Comparison of ENCODE assay signal across 2 cellular contexts in genomic region chr15:62588930-62589655, GRCh38.
TF ChIP-seq lines count a peak whose summit lies in the region.

No MANE protein-coding gene starts in this region.

TF ChIP-seq in A549, 52 proteins besides CTCF, POLR2A, EP300 and RAD21 (continued from another document):
- TF ChIP-seq HOXB5 (CRISPR knock-in tag; IDR thresholded peaks at IDR 0.05) (no peak), ZFP36 (IDR thresholded peaks at IDR 0.05; ENCODE audit: borderline replicate concordance, partially characterized antibody) (no peak)

TF ChIP-seq in GM23338, 12 proteins besides CTCF, POLR2A, EP300 and RAD21:
- TF ChIP-seq ZNF462 (CRISPR knock-in tag; IDR thresholded peaks at IDR 0.05), result no peak
- no peak for TF ChIP-seq POLR2AphosphoS5 (IDR thresholded peaks at IDR 0.05; ENCODE audit: low read depth)
- no peak for TF ChIP-seq EZH2 (IDR thresholded peaks at IDR 0.05; ENCODE audit: low read depth, unreplicated experiment)
- TF ChIP-seq JUNB (IDR thresholded peaks at IDR 0.05; ENCODE audit: unreplicated experiment), result no peak
- no peak for TF ChIP-seq ZNF114 (CRISPR knock-in tag; IDR thresholded peaks at IDR 0.05)
- no peak for TF ChIP-seq ZNF331 (CRISPR knock-in tag; IDR thresholded peaks at IDR 0.05; ENCODE audit: low read depth)
- no peak for TF ChIP-seq STAT1 (IDR thresholded peaks at IDR 0.05; ENCODE audit: unreplicated experiment)
- no peak for TF ChIP-seq REST (IDR thresholded peaks at IDR 0.05; ENCODE audit: unreplicated experiment)
- no peak for TF ChIP-seq ETS1 (IDR thresholded peaks at IDR 0.05)
- TF ChIP-seq NANOG (IDR thresholded peaks at IDR 0.05; ENCODE audit: borderline replicate concordance), result no peak
- TF ChIP-seq EZH2phosphoT487 (IDR thresholded peaks at IDR 0.05; ENCODE audit: unreplicated experiment), result no peak
- no peak for TF ChIP-seq CREB1 (CRISPR knock-in tag; IDR thresholded peaks at IDR 0.05; ENCODE audit: low read depth)
